In genomic region chr1:25541425-25541824, GRCh38 we compare ENCODE assay signal across 17 cellular contexts. TPM values are rescaled to one million over a fixed set of nuclear protein-coding genes. Genes with fewer than 3 reads are reported as not detected.
DNase-seq lines count a peak whose midpoint lies in the region; ATAC-seq and TF ChIP-seq lines count a peak whose summit lies in the region.
"Had no signal": no experiment of that assay in that cellular context is flagged by ENCODE, and none has a peak within 500 bp of the region (broad histone marks: within the 10 kb centered on the region; RNA-seq: fewer than 3 reads in every experiment).

No MANE protein-coding gene starts in this region.

- H3K36me3 Mint-ChIP-seq in CD4-positive, alpha-beta memory T cell: peaks cover 0 to 13% of the 10 kb centered on the region in 2 donors
- peaks cover 2% of the 10 kb centered on the region for H3K36me3 Mint-ChIP-seq in effector memory CD8-positive, alpha-beta T cell (ENCODE audit: insufficient read depth)
- H3K36me3 Mint-ChIP-seq in nephron (ENCODE audit: low read depth) (no peaks in the 10 kb centered on the region), type B pancreatic cell (no peaks in the 10 kb centered on the region)

- no peaks in the 10 kb centered on the region for H3K36me3 ChIP-seq in CD4-positive, alpha-beta memory T cell (ENCODE audit: insufficient read depth, low read length)

- peaks cover 20% of the 10 kb centered on the region for H3K4me1 ChIP-seq in CD4-positive, alpha-beta memory T cell (ENCODE audit: insufficient read depth, low read length)

- H3K4me3 Mint-ChIP-seq in CD4-positive, alpha-beta memory T cell: peak overlapping the region in 3 of 8 donors; percentile 10 to 82 (median 26)
- H3K4me3 Mint-ChIP-seq in effector memory CD8-positive, alpha-beta T cell: no peak overlapping the region
- H3K4me3 Mint-ChIP-seq in nephron (peak overlapping the region; percentile 20 to 74 (median 59)), type B pancreatic cell (peak overlapping the region; percentile 67)

- H3K4me3 ChIP-seq in CD4-positive, alpha-beta memory T cell (ENCODE audit: low read length in 2 of 2): no peak overlapping the region
- H3K4me3 ChIP-seq: GM23338 had no signal

- H3K27ac ChIP-seq in CD4-positive, alpha-beta memory T cell (ENCODE audit: low read depth, low read length): no peak overlapping the region

- H3K9me3 Mint-ChIP-seq in CD4-positive, alpha-beta memory T cell: no peaks in the 10 kb centered on the region
- H3K9me3 Mint-ChIP-seq in effector memory CD8-positive, alpha-beta T cell: no peaks in the 10 kb centered on the region
- H3K9me3 Mint-ChIP-seq in nephron: no peaks in the 10 kb centered on the region
- no peaks in the 10 kb centered on the region for H3K9me3 Mint-ChIP-seq in type B pancreatic cell
- H3K9me3 Mint-ChIP-seq: CD8-positive, alpha-beta T cell; GM23338 had no signal

- no peaks in the 10 kb centered on the region for H3K27me3 ChIP-seq in CD4-positive, alpha-beta memory T cell (ENCODE audit: insufficient read depth, low read length)

- no peak for ATAC-seq in effector memory CD8-positive, alpha-beta T cell (replicated peaks)
- no peak for ATAC-seq in GM19397 (IDR thresholded peaks at IDR 0.05; ENCODE audit: unreplicated experiment)
- ATAC-seq: CD8-positive, alpha-beta T cell; GM23338; SK-N-SH treated with all-trans-retinoic acid at 6 μM for 48 hours had no signal

- no peaks in the 10 kb centered on the region for H3K9me3 ChIP-seq in CD4-positive, alpha-beta memory T cell (ENCODE audit: control insufficient read depth in 1 of 2, low read length in 2 of 2)

- peaks cover 13 to 31% (median 24%) of the 10 kb centered on the region in 4 donors for H3K4me1 Mint-ChIP-seq in CD4-positive, alpha-beta memory T cell
- peaks cover 18 to 19% of the 10 kb centered on the region in 2 donors for H3K4me1 Mint-ChIP-seq in effector memory CD8-positive, alpha-beta T cell (ENCODE audit: low read depth in 2 of 2)
- H3K4me1 Mint-ChIP-seq in nephron (peaks cover 10% of the 10 kb centered on the region), type B pancreatic cell (ENCODE audit: unreplicated experiment) (peaks cover 4% of the 10 kb centered on the region)

- no peak for TF ChIP-seq CTCF in nephron (IDR thresholded peaks at IDR 0.05; ENCODE audit: unreplicated experiment in 3 of 3)
- no peak for TF ChIP-seq CTCF in type B pancreatic cell (conservative IDR thresholded peaks at IDR 0.05)
- TF ChIP-seq CTCF in GM13976 (IDR thresholded peaks at IDR 0.05; ENCODE audit: borderline replicate concordance, control extremely low read depth, extremely low read depth, insufficient read depth, missing control alignments): no peak

- H3K27me3 Mint-ChIP-seq in CD4-positive, alpha-beta memory T cell: no peaks in the 10 kb centered on the region
- no peaks in the 10 kb centered on the region for H3K27me3 Mint-ChIP-seq in effector memory CD8-positive, alpha-beta T cell
- H3K27me3 Mint-ChIP-seq in nephron (ENCODE audit: low read depth) (peaks cover 10% of the 10 kb centered on the region), type B pancreatic cell (peaks cover 6% of the 10 kb centered on the region)

- in situ Hi-C loops in GM13976 (cut with MboI; ENCODE audit: low sequenced_read_pairs, unreplicated experiment): no loop called here

- H3K27ac Mint-ChIP-seq in CD4-positive, alpha-beta memory T cell: peak overlapping the region in 5 of 7 donors; percentile 27 to 77 (median 34)
- peak overlapping the region; percentile 26 to 38 for H3K27ac Mint-ChIP-seq in effector memory CD8-positive, alpha-beta T cell
- H3K27ac Mint-ChIP-seq in nephron: no peak overlapping the region
- H3K27ac Mint-ChIP-seq in type B pancreatic cell: peak overlapping the region; percentile 59
- H3K27ac Mint-ChIP-seq: CD8-positive, alpha-beta T cell; GM23338 had no signal

- CTCF ChIA-PET in CD4-positive, alpha-beta memory T cell (lab: Charles Lee; ENCODE audit: partially characterized antibody): no interaction called here

- DNase-seq in CD4-positive, alpha-beta memory T cell: no peak
- DNase-seq in effector memory CD8-positive, alpha-beta T cell: no peak
- DNase-seq in type B pancreatic cell (ENCODE audit: extremely low spot score, unreplicated experiment): no peak
- DNase-seq in GM13976 (ENCODE audit: low spot score): no peak
- DNase-seq in NCI-H748 (lab: John Stamatoyannopoulos, UW; ENCODE audit: unreplicated experiment): no peak
- DNase-seq: Calu3; CD8-positive, alpha-beta T cell; NCI-H1105; NCI-H2029; NCI-H2227 treated with DMSO at 0.1 percent for 48 hours; NCI-H510A; NCI-H774; NK-92 treated with Interleukin-12 subunit alpha and Interleukin-12 subunit beta, amount 100 ng/mL, for 24 hours had no signal

- intact Hi-C loops in CD4-positive, alpha-beta memory T cell (cut with micrococcal nuclease): loop anchor here (5.0 kb wide), 1 partner anchor 76 kb away; the partner anchor contains the start of gene MAN1C1

- POLR2A ChIA-PET in CD4-positive, alpha-beta memory T cell (lab: Charles Lee; ENCODE audit: partially characterized antibody): interaction anchor here (0.9 kb wide), 1 partner anchor 36 kb away, joined by 3 read pairs; no protein-coding TSS in a partner anchor

RNA-seq across cellular contexts. Expression of gene LDLRAP1, which starts 2.0 kb away (rescaled TPM):
- total RNA-seq in CD4-positive, alpha-beta memory T cell: 100 to 1,000 TPM; 201 to 210 TPM
- 100 to 1,000 TPM; 233 to 306 TPM for polyA plus RNA-seq in CD4-positive, alpha-beta memory T cell
- 20.7 and 21.3 TPM in 2 replicates for total RNA-seq in type B pancreatic cell (ENCODE audit: low replicate concordance)

Comparison
In these comparisons a context has a peak if more than half of its experiments do, and no peak if none do; other contexts are left out.
1. H3K27ac Mint-ChIP-seq: peak in CD4-positive, alpha-beta memory T cell (5 of 7), effector memory CD8-positive, alpha-beta T cell (2 of 2) and type B pancreatic cell (single experiment); none in nephron (0 of 3).
2. H3K4me3 Mint-ChIP-seq: peak in nephron (3 of 3) and type B pancreatic cell (single experiment); none in effector memory CD8-positive, alpha-beta T cell (0 of 2).